8 cellular contexts compared by ENCODE assay signal in the genomic region with DNA sequence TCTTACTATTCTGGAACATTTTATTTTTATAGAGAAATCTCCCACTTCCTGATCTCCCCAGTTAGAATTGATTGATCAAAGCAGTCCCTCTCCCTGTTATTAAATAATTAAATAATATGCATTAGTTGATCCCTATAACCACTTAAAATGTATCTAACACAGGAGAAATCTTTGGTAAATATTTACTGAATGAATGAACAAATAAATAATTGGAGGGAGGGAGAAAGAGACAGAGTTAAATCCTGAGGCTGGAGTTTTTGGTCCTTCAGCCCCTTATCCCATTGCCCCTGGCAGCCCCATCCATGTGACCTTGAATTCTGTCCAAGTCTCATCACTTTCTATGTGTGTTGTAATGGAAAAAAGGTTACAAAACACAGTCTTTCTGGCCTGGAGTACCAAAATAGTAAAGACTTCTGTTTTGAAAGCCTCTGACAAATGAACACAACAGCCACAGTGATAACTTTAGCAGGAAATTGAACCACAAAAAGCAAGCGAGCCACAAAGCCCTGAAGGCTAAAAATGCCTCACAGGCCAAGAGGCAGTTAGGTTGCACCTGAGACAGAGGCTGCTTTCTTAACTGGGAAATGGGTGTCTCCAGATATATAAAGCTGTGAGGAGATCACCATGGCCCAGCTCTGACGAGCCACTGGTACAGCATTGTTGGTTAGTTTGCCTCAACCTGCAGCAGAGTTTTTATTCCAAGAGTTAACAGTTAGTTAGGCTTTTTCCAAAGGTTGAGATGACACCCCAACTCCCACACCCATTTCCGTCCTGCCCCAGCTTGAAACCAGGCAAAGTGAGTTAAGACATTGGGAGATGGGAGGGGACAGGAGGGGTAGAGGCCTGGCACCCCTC. TPM values are rescaled to one million over a fixed set of nuclear protein-coding genes. Genes with fewer than 3 reads are reported as not detected.
DNase-seq lines count a peak whose midpoint lies in the region; ATAC-seq and TF ChIP-seq lines count a peak whose summit lies in the region.

No MANE protein-coding gene starts in this region.

- H3K36me3 ChIP-seq in KOPT-K1 (ENCODE audit: insufficient read depth, low read length): no peaks in the 10 kb centered on the region

- peak; percentile 66 for DNase-seq in astrocyte of the spinal cord (ENCODE audit: low read depth, low spot score)
- DNase-seq in renal cortical epithelial cell (ENCODE audit: low read depth): peak; percentile 82
- no peak for DNase-seq in NCI-H748 treated with DMSO at 0.1 percent for 48 hours (lab: John Stamatoyannopoulos, UW)
- no peak for DNase-seq in NCI-H146 (lab: John Stamatoyannopoulos, UW)

- peak overlapping the region; percentile 71 for H3K27ac ChIP-seq in KOPT-K1 (ENCODE audit: low read depth, low read length, poor library complexity, severe bottlenecking)

- ATAC-seq in GM18499 (IDR thresholded peaks at IDR 0.05; ENCODE audit: insufficient read depth, unreplicated experiment) (peak; percentile 85), GM21717 (IDR thresholded peaks at IDR 0.05; ENCODE audit: unreplicated experiment) (peak; percentile 79), esophagus mucosa (no peak)

- TF ChIP-seq CTCF in astrocyte of the spinal cord (IDR thresholded peaks at IDR 0.05; ENCODE audit: low read depth, low read length): no peak

- no peaks in the 10 kb centered on the region for H3K9me3 ChIP-seq in KOPT-K1 (ENCODE audit: insufficient read depth, low read length, poor library complexity, severe bottlenecking)

- in situ Hi-C loops in astrocyte of the spinal cord (cut with HindIII; ENCODE audit: low sequenced_read_pairs): no loop called here

- H3K4me3 ChIP-seq in astrocyte of the spinal cord (ENCODE audit: low read depth, low read length): no peak overlapping the region

RNA-seq across cellular contexts. Expression of gene NT5E, which starts 11.3 kb away (rescaled TPM):
- total RNA-seq in renal cortical epithelial cell (39.3 and 164 TPM in 2 replicates), esophagus mucosa (4.1 TPM)

Comparison
In these comparisons a context has a peak if more than half of its experiments do, and no peak if none do; other contexts are left out.
1. DNase-seq: peak in astrocyte of the spinal cord (single experiment) and renal cortical epithelial cell (single experiment); none in NCI-H748 treated with DMSO at 0.1 percent for 48 hours (single experiment) and NCI-H146 (single experiment).